ENCODE assay signal across 27 cellular contexts in genomic region chr6:29809249-29809648, GRCh38. TPM values are rescaled to one million over a fixed set of nuclear protein-coding genes. Genes with fewer than 3 reads are reported as not detected.
DNase-seq lines count a peak whose midpoint lies in the region; ATAC-seq and TF ChIP-seq lines count a peak whose summit lies in the region.
"Had no signal": no experiment of that assay in that cellular context is flagged by ENCODE, and none has a peak within 500 bp of the region (broad histone marks: within the 10 kb centered on the region; RNA-seq: fewer than 3 reads in every experiment).

No MANE protein-coding gene starts in this region.

- no peaks in the 10 kb centered on the region for H3K4me1 Mint-ChIP-seq in stimulated activated naive CD8-positive, alpha-beta T cell treated with anti-CD3 and anti-CD28 coated beads, Interleukin-15, amount 100 ng/mL, for 72 hours
- peaks cover 2% of the 10 kb centered on the region for H3K4me1 Mint-ChIP-seq in activated T-cell treated with anti-CD3 and anti-CD28 coated beads, Interleukin-2, amount 50 U/mL, for 24 hours (ENCODE audit: low read depth)

- no peak overlapping the region for H3K4me3 ChIP-seq in fibroblast of mammary gland (ENCODE audit: control insufficient read depth, low read depth, low read length)
- H3K4me3 ChIP-seq: A549; BLaER1 treated with 17β-estradiol and CSF1 and Interleukin-3, amounts not matched to agents 10 nM and 100 nM; HAP-1; MG63; PC-9 had no signal

- ATAC-seq in stimulated activated naive CD8-positive, alpha-beta T cell treated with anti-CD3 and anti-CD28 coated beads, Interleukin-15, Interleukin-2, amounts not matched to agents 100 U/mL and 50 U/mL, for 24 hours, result peak; percentile 36
- ATAC-seq in stimulated activated naive CD8-positive, alpha-beta T cell treated with anti-CD3 and anti-CD28 coated beads, Interleukin-15, amount 100 ng/mL, for 72 hours, result no peak
- ATAC-seq: A549 had no signal

- no peak for TF ChIP-seq CTCF in fibroblast of mammary gland (conservative IDR thresholded peaks at IDR 0.05; ENCODE audit: control insufficient read depth, insufficient read depth, low read depth, low read length)

- DNase-seq in stimulated activated naive CD8-positive, alpha-beta T cell treated with anti-CD3 and anti-CD28 coated beads, Interleukin-15, Interleukin-2, amounts not matched to agents 100 U/mL and 50 U/mL, for 24 hours, result no peak
- DNase-seq in stimulated activated naive CD8-positive, alpha-beta T cell treated with anti-CD3 and anti-CD28 coated beads, Interleukin-15, amount 100 ng/mL, for 72 hours, result no peak
- DNase-seq in RPMI7951 (ENCODE audit: low read depth), result peak; percentile 20
- peak; percentile 8 for DNase-seq in fibroblast of mammary gland (ENCODE audit: low read depth)
- no peak for DNase-seq in activated effector memory CD4-positive, alpha-beta T cell treated with Interleukin-2 at 50 U/mL for 16 hours
- DNase-seq in activated T-cell treated with anti-CD3 and anti-CD28 coated beads, Interleukin-2, amount 50 U/mL, for 24 hours, result no peak
- no peak for DNase-seq in HEK293T (ENCODE audit: extremely low spot score)
- DNase-seq: AML-193; CD4-positive, alpha-beta T cell; COR-L47; DMS79 treated with DMSO at 0.1 percent for 48 hours; GF-D8; GOT3; MG63; NCI-H1105 treated with DMSO at 0.1 percent for 48 hours; NCI-H146; NCI-H1930; NCI-H2107; NCI-H446; NCI-H524 treated with DMSO at 0.1 percent for 48 hours; NCI-H774; NK-92 treated with Interleukin-12 subunit alpha and Interleukin-12 subunit beta, amount 100 ng/mL, for 24 hours; PC-9; SHP77 treated with DMSO at 0.1 percent for 48 hours had no signal

- no peak overlapping the region for H3K27ac Mint-ChIP-seq in stimulated activated naive CD8-positive, alpha-beta T cell treated with anti-CD3 and anti-CD28 coated beads, Interleukin-15, amount 100 ng/mL, for 72 hours
- no peak overlapping the region for H3K27ac Mint-ChIP-seq in activated T-cell treated with anti-CD3 and anti-CD28 coated beads, Interleukin-2, amount 50 U/mL, for 24 hours
- H3K27ac Mint-ChIP-seq: CD4-positive, alpha-beta T cell had no signal

- CTCF ChIA-PET in HEK293T (lab: Yijun Ruan, JAX), result no interaction called here

- H3K9me3 Mint-ChIP-seq in stimulated activated naive CD8-positive, alpha-beta T cell treated with anti-CD3 and anti-CD28 coated beads, Interleukin-15, amount 100 ng/mL, for 72 hours, result no peaks in the 10 kb centered on the region
- no peaks in the 10 kb centered on the region for H3K9me3 Mint-ChIP-seq in activated T-cell treated with anti-CD3 and anti-CD28 coated beads, Interleukin-2, amount 50 U/mL, for 24 hours
- H3K9me3 Mint-ChIP-seq: CD4-positive, alpha-beta T cell had no signal

- H3K36me3 Mint-ChIP-seq in activated T-cell treated with anti-CD3 and anti-CD28 coated beads, Interleukin-2, amount 50 U/mL, for 24 hours (ENCODE audit: low read depth), result no peaks in the 10 kb centered on the region

- POLR2A ChIA-PET in HEK293T (lab: Yijun Ruan, JAX), result no interaction called here

- peaks cover 44% of the 10 kb centered on the region for H3K27me3 Mint-ChIP-seq in stimulated activated naive CD8-positive, alpha-beta T cell treated with anti-CD3 and anti-CD28 coated beads, Interleukin-15, amount 100 ng/mL, for 72 hours
- peaks cover 24% of the 10 kb centered on the region for H3K27me3 Mint-ChIP-seq in activated T-cell treated with anti-CD3 and anti-CD28 coated beads, Interleukin-2, amount 50 U/mL, for 24 hours

- no peak overlapping the region for H3K4me3 Mint-ChIP-seq in stimulated activated naive CD8-positive, alpha-beta T cell treated with anti-CD3 and anti-CD28 coated beads, Interleukin-15, amount 100 ng/mL, for 72 hours
- no peak overlapping the region for H3K4me3 Mint-ChIP-seq in activated T-cell treated with anti-CD3 and anti-CD28 coated beads, Interleukin-2, amount 50 U/mL, for 24 hours
- H3K4me3 Mint-ChIP-seq: CD4-positive, alpha-beta T cell had no signal

TF ChIP-seq in HEK293T, 16 proteins besides CTCF, POLR2A, EP300 and RAD21:
- TF ChIP-seq ZNF384 (IDR thresholded peaks at IDR 0.05) (no peak), L3MBTL2 (conservative IDR thresholded peaks at IDR 0.05) (no peak), FOXK2 (IDR thresholded peaks at IDR 0.05) (no peak), FOXM1 (IDR thresholded peaks at IDR 0.05; ENCODE audit: borderline replicate concordance) (no peak), PKNOX1 (IDR thresholded peaks at IDR 0.05) (no peak), TARDBP (IDR thresholded peaks at IDR 0.05) (no peak), SUZ12 (IDR thresholded peaks at IDR 0.05) (no peak), HDGF (IDR thresholded peaks at IDR 0.05; ENCODE audit: borderline replicate concordance) (no peak), FOXA1 (IDR thresholded peaks at IDR 0.05) (no peak), ARNT (IDR thresholded peaks at IDR 0.05) (no peak), CTBP1 (IDR thresholded peaks at IDR 0.05; ENCODE audit: borderline replicate concordance) (no peak)

RNA-seq across cellular contexts. Expression of gene HLA-G, which starts 18.4 kb away (rescaled TPM):
- total RNA-seq in RPMI7951 (2014; rRNA removed; shearing (Covaris generic)), result not detected in 2 replicates

Comparison
In these comparisons a context has a peak if more than half of its experiments do, and no peak if none do; other contexts are left out.
1. DNase-seq: peak in RPMI7951 (single experiment) and fibroblast of mammary gland (single experiment); none in stimulated activated naive CD8-positive, alpha-beta T cell treated with anti-CD3 and anti-CD28 coated beads, Interleukin-15, Interleukin-2, amounts not matched to agents 100 U/mL and 50 U/mL, for 24 hours (single experiment), stimulated activated naive CD8-positive, alpha-beta T cell treated with anti-CD3 and anti-CD28 coated beads, Interleukin-15, amount 100 ng/mL, for 72 hours (0 of 2), activated effector memory CD4-positive, alpha-beta T cell treated with Interleukin-2 at 50 U/mL for 16 hours (single experiment), activated T-cell treated with anti-CD3 and anti-CD28 coated beads, Interleukin-2, amount 50 U/mL, for 24 hours (single experiment) and HEK293T (single experiment).